Comparison of ENCODE assay signal across 11 cellular contexts in the genomic region with DNA sequence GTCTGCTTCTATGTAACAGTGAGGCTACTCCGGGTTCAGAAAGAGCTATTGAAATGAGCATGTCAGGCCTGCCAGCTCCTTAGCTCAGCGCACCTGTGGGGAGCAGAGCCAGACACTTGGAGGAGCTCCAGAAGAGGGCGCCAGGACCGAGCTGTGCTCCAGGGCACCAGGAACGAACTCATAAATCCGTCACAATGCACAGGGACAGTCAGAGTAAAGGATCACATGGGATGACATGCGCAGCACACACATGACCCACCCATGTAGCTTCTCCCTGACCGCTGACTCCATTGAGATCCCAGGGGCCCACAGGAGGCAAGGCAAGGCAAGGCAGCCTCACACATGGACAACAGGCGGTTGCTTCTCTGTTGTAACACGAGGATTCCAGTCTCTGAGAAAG. TPM values are rescaled to one million over a fixed set of nuclear protein-coding genes. Genes with fewer than 3 reads are reported as not detected.
DNase-seq lines count a peak whose midpoint lies in the region; ATAC-seq and TF ChIP-seq lines count a peak whose summit lies in the region.
"Had no signal": no experiment of that assay in that cellular context is flagged by ENCODE, and none has a peak within 500 bp of the region (broad histone marks: within the 10 kb centered on the region; RNA-seq: fewer than 3 reads in every experiment).

No MANE protein-coding gene starts in this region.

- no peaks in the 10 kb centered on the region for H3K27me3 Mint-ChIP-seq in activated T-helper 2 cell treated with anti-CD3 and anti-CD28 coated beads, Interferon-gamma antibody, Interleukin-2, Interleukin-4, amounts not matched to agents 10 μg/mL and 5 μg/mL and 100 μg/mL, durations not matched to agents 14 hours and 24 hours and 36 hours (ENCODE audit: low read depth)

- no peaks in the 10 kb centered on the region for H3K36me3 Mint-ChIP-seq in activated T-helper 2 cell treated with anti-CD3 and anti-CD28 coated beads, Interferon-gamma antibody, Interleukin-2, Interleukin-4, amounts not matched to agents 10 μg/mL and 5 μg/mL and 100 μg/mL, durations not matched to agents 14 hours and 24 hours and 36 hours (ENCODE audit: low read depth)

- H3K4me1 ChIP-seq in BE2C: no peaks in the 10 kb centered on the region
- H3K4me1 ChIP-seq: right atrium auricular region had no signal

- intact Hi-C loops in activated T-helper 2 cell treated with anti-CD3 and anti-CD28 coated beads, Interferon-gamma antibody, Interleukin-2, Interleukin-4, amounts not matched to agents 10 μg/mL and 5 μg/mL and 100 μg/mL, durations not matched to agents 14 hours and 24 hours and 36 hours (cut with micrococcal nuclease): no loop called here

- TF ChIP-seq CTCF in BE2C (IDR thresholded peaks at IDR 0.05; ENCODE audit: low read depth, low read length) (peak; percentile 43), VCaP (conservative IDR thresholded peaks at IDR 0.05) (peak; percentile 51)

- H3K27me3 ChIP-seq in BE2C: no peaks in the 10 kb centered on the region
- H3K27me3 ChIP-seq: right atrium auricular region had no signal

- peak; percentile 52 for ATAC-seq in GM19463 (IDR thresholded peaks at IDR 0.05; ENCODE audit: unreplicated experiment)

- no peaks in the 10 kb centered on the region for H3K9me3 Mint-ChIP-seq in activated T-helper 2 cell treated with anti-CD3 and anti-CD28 coated beads, Interferon-gamma antibody, Interleukin-2, Interleukin-4, amounts not matched to agents 10 μg/mL and 5 μg/mL and 100 μg/mL, durations not matched to agents 14 hours and 24 hours and 36 hours
- H3K9me3 Mint-ChIP-seq: T-helper 2 cell treated with Interferon-gamma antibody and Interleukin-4, amounts not matched to agents 5 μg/mL and 100 μg/mL, for 36 hours had no signal

- H3K27ac ChIP-seq in VCaP: no peak overlapping the region

- DNase-seq in BE2C: peak; percentile 53
- peak; percentile 16 for DNase-seq in iPS DF 4.7 (ENCODE audit: extremely low read depth, low spot score)
- DNase-seq in OCI-M1 (lab: John Stamatoyannopoulos, UW): no peak
- no peak for DNase-seq in NCI-H345 (lab: John Stamatoyannopoulos, UW)
- DNase-seq in T-helper 9 cell: no peak
- no peak for DNase-seq in activated T-helper 2 cell treated with anti-CD3 and anti-CD28 coated beads, Interferon-gamma antibody, Interleukin-2, Interleukin-4, amounts not matched to agents 10 μg/mL and 5 μg/mL and 100 μg/mL, durations not matched to agents 14 hours and 24 hours and 36 hours (ENCODE audit: low spot score)
- DNase-seq: HCEC 1CT had no signal

- H3K4me3 ChIP-seq in BE2C (ENCODE audit: low read depth, low read length): no peak overlapping the region
- H3K4me3 ChIP-seq: right atrium auricular region had no signal

- H3K27ac Mint-ChIP-seq in activated T-helper 2 cell treated with anti-CD3 and anti-CD28 coated beads, Interferon-gamma antibody, Interleukin-2, Interleukin-4, amounts not matched to agents 10 μg/mL and 5 μg/mL and 100 μg/mL, durations not matched to agents 14 hours and 24 hours and 36 hours: no peak overlapping the region
- H3K27ac Mint-ChIP-seq: T-helper 2 cell treated with Interferon-gamma antibody and Interleukin-4, amounts not matched to agents 5 μg/mL and 100 μg/mL, for 36 hours had no signal

- H3K4me1 Mint-ChIP-seq in activated T-helper 2 cell treated with anti-CD3 and anti-CD28 coated beads, Interferon-gamma antibody, Interleukin-2, Interleukin-4, amounts not matched to agents 10 μg/mL and 5 μg/mL and 100 μg/mL, durations not matched to agents 14 hours and 24 hours and 36 hours (ENCODE audit: low read depth): peaks cover 25% of the 10 kb centered on the region

- H3K4me3 Mint-ChIP-seq in activated T-helper 2 cell treated with anti-CD3 and anti-CD28 coated beads, Interferon-gamma antibody, Interleukin-2, Interleukin-4, amounts not matched to agents 10 μg/mL and 5 μg/mL and 100 μg/mL, durations not matched to agents 14 hours and 24 hours and 36 hours (ENCODE audit: low read depth): no peak overlapping the region
- H3K4me3 Mint-ChIP-seq: T-helper 2 cell treated with Interferon-gamma antibody and Interleukin-4, amounts not matched to agents 5 μg/mL and 100 μg/mL, for 36 hours had no signal

- no peaks in the 10 kb centered on the region for H3K36me3 ChIP-seq in BE2C

- H3K9me3 ChIP-seq in BE2C: no peaks in the 10 kb centered on the region
- H3K9me3 ChIP-seq: right atrium auricular region had no signal

RNA-seq across cellular contexts. Expression of a gene that starts 26.0 kb away (rescaled TPM):
- 9.3 TPM for polyA plus RNA-seq in BE2C (2012; ENCODE audit: insufficient read depth, insufficient read length, low read depth)
- total RNA-seq in activated T-helper 2 cell treated with anti-CD3 and anti-CD28 coated beads, Interferon-gamma antibody, Interleukin-2, Interleukin-4, amounts not matched to agents 10 μg/mL and 5 μg/mL and 100 μg/mL, durations not matched to agents 14 hours and 24 hours and 36 hours: 25.8 and 27.4 TPM in 2 replicates

Comparison
In these comparisons a context has a peak if more than half of its experiments do, and no peak if none do; other contexts are left out.
1. DNase-seq: peak in BE2C (single experiment) and iPS DF 4.7 (single experiment); none in OCI-M1 (single experiment), NCI-H345 (single experiment), T-helper 9 cell (single experiment) and activated T-helper 2 cell treated with anti-CD3 and anti-CD28 coated beads, Interferon-gamma antibody, Interleukin-2, Interleukin-4, amounts not matched to agents 10 μg/mL and 5 μg/mL and 100 μg/mL, durations not matched to agents 14 hours and 24 hours and 36 hours (single experiment).